ENCODE assay signal across 8 cellular contexts in the genomic region with DNA sequence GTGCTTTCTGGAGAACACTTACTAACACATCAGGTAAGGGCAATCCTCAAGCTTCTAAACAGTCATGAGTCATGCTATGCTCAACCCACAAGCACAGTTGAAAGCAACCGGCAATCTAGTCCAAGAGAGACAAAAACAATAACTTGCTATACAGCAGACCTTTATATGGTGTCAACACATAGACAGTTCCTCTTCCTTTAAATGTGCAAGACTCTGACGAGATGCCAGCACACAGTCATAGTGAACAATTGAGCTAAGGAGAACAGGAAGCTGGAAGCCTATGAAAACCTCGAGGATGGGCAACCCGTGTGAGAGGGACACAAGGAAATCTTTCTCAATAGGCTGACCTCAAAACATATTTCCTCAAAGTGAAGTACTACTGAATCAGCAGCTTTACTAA. TPM values are rescaled to one million over a fixed set of nuclear protein-coding genes. Genes with fewer than 3 reads are reported as not detected.
DNase-seq lines count a peak whose midpoint lies in the region; ATAC-seq, FAIRE-seq and TF ChIP-seq lines count a peak whose summit lies in the region.

No MANE protein-coding gene starts in this region.

- DNase-seq in H54 (ENCODE audit: insufficient read length, low spot score), result peak; percentile 45
- no peak for DNase-seq in T-helper 17 cell
- peak; percentile 85 for DNase-seq in fibroblast of mammary gland (ENCODE audit: low read depth)
- DNase-seq in psoas muscle, result no peak
- no peak for DNase-seq in activated gamma-delta T cell (lab: John Stamatoyannopoulos, UW)
- no peak for DNase-seq in GM19239 (ENCODE audit: insufficient read length, low spot score)

- TF ChIP-seq CTCF in fibroblast of mammary gland (conservative IDR thresholded peaks at IDR 0.05; ENCODE audit: control insufficient read depth, insufficient read depth, low read depth, low read length) (no peak), psoas muscle (IDR thresholded peaks at IDR 0.05) (no peak)

- H3K4me3 Mint-ChIP-seq in T-helper 17 cell, result no peak overlapping the region

- FAIRE-seq in H54 (lab: Jason Lieb, UNC) (peak; percentile 64), GM19239 (lab: Jason Lieb, UNC) (no peak)

- no peaks in the 10 kb centered on the region for H3K9me3 ChIP-seq in T-helper 17 cell (ENCODE audit: control insufficient read depth, low read length, poor library complexity, severe bottlenecking)
- no peaks in the 10 kb centered on the region for H3K9me3 ChIP-seq in psoas muscle

- peaks cover 4 to 71% of the 10 kb centered on the region in 2 donors for H3K36me3 ChIP-seq in psoas muscle (ENCODE audit: insufficient read depth in 1 of 2, low read depth in 1 of 2)

- ATAC-seq in T-helper 17 cell (peak; percentile 38), psoas muscle (peak in 2 of 4 donors; percentile 9 to 16), GM21737 (IDR thresholded peaks at IDR 0.05; ENCODE audit: unreplicated experiment) (no peak), GM19395 (IDR thresholded peaks at IDR 0.05; ENCODE audit: unreplicated experiment) (no peak)

- intact Hi-C loops in psoas muscle (cut with DNase I), result no loop called here

- H3K4me1 ChIP-seq in psoas muscle, result peaks cover 47% of the 10 kb centered on the region

- no peak overlapping the region for H3K4me3 ChIP-seq in fibroblast of mammary gland (ENCODE audit: control insufficient read depth, low read depth, low read length)
- H3K4me3 ChIP-seq in psoas muscle, result no peak overlapping the region

- no peak for TF ChIP-seq POLR2A in H54 (IDR thresholded peaks at IDR 0.05; ENCODE audit: low read depth, low read length)

- H3K27me3 Mint-ChIP-seq in T-helper 17 cell, result no peaks in the 10 kb centered on the region

- H3K36me3 Mint-ChIP-seq in T-helper 17 cell (ENCODE audit: low read depth), result peaks cover 8% of the 10 kb centered on the region

- H3K4me1 Mint-ChIP-seq in T-helper 17 cell, result peaks cover 37% of the 10 kb centered on the region

- H3K27me3 ChIP-seq in psoas muscle (ENCODE audit: insufficient read depth in 3 of 3, low read length in 2 of 3), result no peaks in the 10 kb centered on the region

- 51 to 62% (median 60%) methylated on average over 4 of the region's 4 CpGs for WGBS in psoas muscle, 3 donors

- H3K27ac ChIP-seq in psoas muscle, result peak overlapping the region; percentile 47

- peak overlapping the region; percentile 62 for H3K27ac Mint-ChIP-seq in T-helper 17 cell

RNA-seq across cellular contexts. Expression of a gene that starts 5.3 kb away (rescaled TPM):
- total RNA-seq in T-helper 17 cell, result 100 to 1,000 TPM in 1 of 2 donors, 10 to 100 TPM in 1; 65.8 to 126 TPM
- 10 to 100 TPM; 64.4 to 91.0 (median 72.1) TPM for total RNA-seq in psoas muscle
- 100 to 1,000 TPM in 1 of 3 donors, 10 to 100 TPM in 2; 75.3 to 127 (median 95.8) TPM for polyA plus RNA-seq in psoas muscle

RNA-seq across cellular contexts. Expression of a gene that starts 14.2 kb away (rescaled TPM):
- total RNA-seq in T-helper 17 cell (10 to 100 TPM; 41.6 to 42.4 TPM), psoas muscle (100 to 1,000 TPM; 395 to 772 (median 630) TPM)
- polyA plus RNA-seq in psoas muscle, result 100 to 1,000 TPM; 255 to 500 (median 354) TPM

RNA-seq across cellular contexts. Expression of a gene that starts 25.8 kb away (rescaled TPM):
- 10 to 100 TPM; 16.7 to 21.1 TPM for total RNA-seq in T-helper 17 cell
- 10 to 100 TPM; 14.3 to 19.8 (median 16.1) TPM for total RNA-seq in psoas muscle
- polyA plus RNA-seq in psoas muscle, result 10 to 100 TPM in 2 of 3 donors, 1 to 10 TPM in 1; 7.4 to 27.4 (median 16.5) TPM

RNA-seq across cellular contexts. Expression of a gene that starts 54.4 kb away (rescaled TPM):
- 100 to 1,000 TPM; 118 to 130 TPM for total RNA-seq in T-helper 17 cell
- total RNA-seq in psoas muscle, result 10 to 100 TPM; 17.1 to 25.6 (median 19.2) TPM
- 10 to 100 TPM; 19.0 to 33.9 (median 29.9) TPM for polyA plus RNA-seq in psoas muscle

Comparison
In these comparisons a context has a peak if more than half of its experiments do, and no peak if none do; other contexts are left out.
1. DNase-seq: peak in H54 (single experiment) and fibroblast of mammary gland (single experiment); none in T-helper 17 cell (0 of 3), psoas muscle (0 of 2), activated gamma-delta T cell (single experiment) and GM19239 (single experiment).
2. RNA of a gene that starts 14.2 kb away (total RNA-seq): 395 to 772 TPM in psoas muscle; 41.6 to 42.4 TPM in T-helper 17 cell; every median in the first group is over 4 times any median in the second.